Comparison of ENCODE assay signal across 18 cellular contexts in the genomic region with DNA sequence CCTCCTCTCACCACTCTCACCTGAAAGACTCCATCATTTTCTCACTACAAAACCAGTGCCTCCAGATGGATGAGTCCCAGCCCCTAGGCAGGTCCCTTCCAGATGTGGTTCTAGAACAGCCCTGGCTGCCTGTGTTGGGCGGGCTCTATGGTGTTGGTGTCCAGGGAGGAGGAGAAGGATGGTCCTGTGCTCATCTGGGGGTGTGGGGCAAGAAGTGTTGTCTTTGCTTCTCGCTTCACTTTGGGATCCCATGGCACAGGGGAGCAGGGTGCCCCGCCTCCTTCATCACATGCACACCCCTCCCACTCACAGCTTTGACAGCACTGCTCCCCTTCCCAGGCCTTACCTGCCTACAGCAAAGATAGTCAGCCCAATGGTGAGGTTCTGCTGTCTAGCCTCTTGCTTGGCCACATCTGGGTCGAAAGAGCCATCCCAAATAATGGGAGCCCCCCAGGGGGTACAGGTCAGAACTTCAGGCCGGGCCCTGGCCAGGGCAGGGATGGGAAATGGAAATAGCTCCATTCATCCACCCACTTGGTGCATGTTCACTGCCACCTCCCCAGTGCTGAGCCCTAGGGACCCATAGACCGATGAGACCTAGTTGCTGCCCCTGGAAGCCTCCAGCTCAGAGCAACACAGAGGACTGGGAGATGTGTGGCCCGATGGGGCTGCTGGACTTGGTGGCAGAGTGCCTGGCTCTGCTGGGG. TPM values are rescaled to one million over a fixed set of nuclear protein-coding genes. Genes with fewer than 3 reads are reported as not detected.
DNase-seq lines count a peak whose midpoint lies in the region; ATAC-seq and TF ChIP-seq lines count a peak whose summit lies in the region.
"Had no signal": no experiment of that assay in that cellular context is flagged by ENCODE, and none has a peak within 500 bp of the region (broad histone marks: within the 10 kb centered on the region; RNA-seq: fewer than 3 reads in every experiment).

No MANE protein-coding gene starts in this region.

- H3K4me1 ChIP-seq in left ventricle myocardium inferior (peaks cover 3% of the 10 kb centered on the region), osteoblast (ENCODE audit: insufficient read depth, low read length) (no peaks in the 10 kb centered on the region), aorta (ENCODE audit: control insufficient read depth in 1 of 2, insufficient read depth in 2 of 2, low read length in 2 of 2) (no peaks in the 10 kb centered on the region)

- H3K9me3 ChIP-seq in left ventricle myocardium inferior (replicated peaks) (no peaks in the 10 kb centered on the region), osteoblast (ENCODE audit: low read depth, low read length) (no peaks in the 10 kb centered on the region), aorta (ENCODE audit: control insufficient read depth, low read length) (no peaks in the 10 kb centered on the region)

- H3K27me3 Mint-ChIP-seq in endothelial cell (ENCODE audit: unreplicated experiment) (peaks cover 5% of the 10 kb centered on the region), immature natural killer cell (ENCODE audit: low read depth in 3 of 3) (peaks cover 3 to 6% (median 4%) of the 10 kb centered on the region in 3 donors)

- H3K36me3 ChIP-seq in left ventricle myocardium inferior (no peaks in the 10 kb centered on the region), osteoblast (ENCODE audit: insufficient read depth, low read length) (no peaks in the 10 kb centered on the region), aorta (ENCODE audit: control insufficient read depth in 1 of 2, insufficient read depth in 2 of 2, low read length in 1 of 2) (no peaks in the 10 kb centered on the region)

- H3K27ac Mint-ChIP-seq in endothelial cell (ENCODE audit: unreplicated experiment) (no peak overlapping the region), immature natural killer cell (peak overlapping the region in 1 of 6 donors; percentile 38)
- H3K27ac Mint-ChIP-seq: CD8-positive, alpha-beta T cell; GM23338 had no signal

- H3K36me3 Mint-ChIP-seq in endothelial cell (ENCODE audit: low read depth, unreplicated experiment) (peaks cover 4% of the 10 kb centered on the region), immature natural killer cell (peaks cover 0 to 4% (median 0%) of the 10 kb centered on the region in 3 donors)
- H3K36me3 Mint-ChIP-seq: CD14-positive monocyte; CD8-positive, alpha-beta T cell had no signal

- ATAC-seq in Right ventricle myocardium superior (ENCODE audit: poor library complexity) (peak; percentile 15), aorta (ENCODE audit: low FRiP score) (no peak), HG03135 (IDR thresholded peaks at IDR 0.05; ENCODE audit: unreplicated experiment) (no peak)
- ATAC-seq: CD8-positive, alpha-beta T cell; GM23338 had no signal

- H3K9me3 Mint-ChIP-seq in endothelial cell (ENCODE audit: unreplicated experiment) (no peaks in the 10 kb centered on the region), immature natural killer cell (no peaks in the 10 kb centered on the region)
- H3K9me3 Mint-ChIP-seq: CD8-positive, alpha-beta T cell had no signal

- no peak for TF ChIP-seq CTCF in left ventricle myocardium inferior (IDR thresholded peaks at IDR 0.05; ENCODE audit: borderline replicate concordance)
- no peak for TF ChIP-seq CTCF in endothelial cell (IDR thresholded peaks at IDR 0.05; ENCODE audit: unreplicated experiment)
- TF ChIP-seq CTCF in osteoblast (IDR thresholded peaks at IDR 0.05; ENCODE audit: extremely low read depth, low read depth, low read length): no peak

- no peaks in the 10 kb centered on the region for H4K20me1 ChIP-seq in osteoblast (ENCODE audit: insufficient read depth, low read length)

- peak overlapping the region; percentile 49 for H3K4me3 Mint-ChIP-seq in endothelial cell (ENCODE audit: unreplicated experiment)
- no peak overlapping the region for H3K4me3 Mint-ChIP-seq in immature natural killer cell
- H3K4me3 Mint-ChIP-seq: CD14-positive monocyte; CD8-positive, alpha-beta T cell; GM23338 had no signal

- H3K4me2 ChIP-seq in osteoblast (ENCODE audit: insufficient read depth, low read length): no peak overlapping the region
- H3K4me2 ChIP-seq: GM23338 had no signal

- DNase-seq in Right ventricle myocardium superior: peak; percentile 24
- DNase-seq in left ventricle myocardium inferior: no peak
- no peak for DNase-seq in endothelial cell (ENCODE audit: low spot score)
- peak; percentile 66 for DNase-seq in osteoblast (ENCODE audit: insufficient read length, low spot score, missing footprints)
- DNase-seq in aorta: peak; percentile 23 to 45
- no peak for DNase-seq in Kasumi-1 (lab: John Stamatoyannopoulos, UW)
- DNase-seq in immature natural killer cell: no peak
- DNase-seq: CD8-positive, alpha-beta T cell; COR-L47; DMS153; EL; H7 had no signal

- no peak overlapping the region for H2AFZ ChIP-seq in osteoblast (ENCODE audit: low read length)
- H2AFZ ChIP-seq: GM23338 had no signal

- H3K79me2 ChIP-seq in osteoblast (ENCODE audit: insufficient read depth, low read length): no peaks in the 10 kb centered on the region

- H3K4me1 Mint-ChIP-seq in endothelial cell (ENCODE audit: unreplicated experiment): no peaks in the 10 kb centered on the region
- H3K4me1 Mint-ChIP-seq in immature natural killer cell: no peaks in the 10 kb centered on the region
- H3K4me1 Mint-ChIP-seq: GM23338 had no signal

- intact Hi-C loops in Right ventricle myocardium superior (cut with DNase I): no loop called here
- intact Hi-C loops in left ventricle myocardium inferior (cut with micrococcal nuclease): no loop called here
- intact Hi-C loops in aorta (cut with DNase I): no loop called here

- peaks cover 3% of the 10 kb centered on the region for H3K27me3 ChIP-seq in left ventricle myocardium inferior (ENCODE audit: low read depth)
- peaks cover 2% of the 10 kb centered on the region for H3K27me3 ChIP-seq in osteoblast (ENCODE audit: insufficient read depth, low read length)
- no peaks in the 10 kb centered on the region for H3K27me3 ChIP-seq in aorta (ENCODE audit: control insufficient read depth in 1 of 2, insufficient read depth in 2 of 2, low read length in 1 of 2)

- no peak overlapping the region for H3K4me3 ChIP-seq in left ventricle myocardium inferior
- no peak overlapping the region for H3K4me3 ChIP-seq in osteoblast (ENCODE audit: insufficient read depth, low read length)
- H3K4me3 ChIP-seq in aorta (ENCODE audit: low read length in 2 of 2): no peak overlapping the region
- H3K4me3 ChIP-seq: GM23338 had no signal

- H3K27ac ChIP-seq in left ventricle myocardium inferior (replicated peaks) (no peak overlapping the region), osteoblast (ENCODE audit: low read depth, low read length) (no peak overlapping the region), aorta (ENCODE audit: low read depth in 1 of 2, low read length in 2 of 2) (no peak overlapping the region)
- H3K27ac ChIP-seq: 22Rv1, HL-60 had no signal

- WGBS in aorta, 2 donors: 91% methylated on average over 7 of the region's 7 CpGs

RNA-seq across cellular contexts. Expression of gene A3GALT2, which starts 9.0 kb away (rescaled TPM):
- total RNA-seq in Right ventricle myocardium superior: not detected
- total RNA-seq in left ventricle myocardium inferior: not detected
- total RNA-seq in endothelial cell (ENCODE audit: unreplicated experiment): not detected
- total RNA-seq in osteoblast: under 0.01 TPM in 1 of 2 replicates, not detected in the other
- total RNA-seq in aorta: under 1 TPM; 0.36 to 0.81 TPM
- polyA plus RNA-seq in aorta: not detected
- not detected for polyA plus RNA-seq in immature natural killer cell
- total RNA-seq: CD8-positive, alpha-beta T cell; GM23338; H7 had no signal
- polyA plus RNA-seq: BJ, CD14-positive monocyte, GM23338 had no signal

RNA-seq across cellular contexts. Expression of gene ZNF362, which starts 55.6 kb away (rescaled TPM):
- total RNA-seq in Right ventricle myocardium superior: 30.1 TPM
- 32.4 TPM for total RNA-seq in left ventricle myocardium inferior
- total RNA-seq in endothelial cell (ENCODE audit: unreplicated experiment): 70.0 TPM
- 13.4 and 18.9 TPM in 2 replicates for total RNA-seq in osteoblast
- total RNA-seq in aorta: 10 to 100 TPM; 36.2 to 44.0 TPM
- polyA plus RNA-seq in aorta: 10 to 100 TPM; 12.4 to 26.1 TPM
- polyA plus RNA-seq in immature natural killer cell: 10 to 100 TPM in 2 of 3 donors, 1 to 10 TPM in 1; 5.5 to 37.9 (median 16.2) TPM

Comparison
In these comparisons a context has a peak if more than half of its experiments do, and no peak if none do; other contexts are left out.
1. DNase-seq: peak in Right ventricle myocardium superior (single experiment), osteoblast (single experiment) and aorta (2 of 2); none in left ventricle myocardium inferior (single experiment), endothelial cell (single experiment), Kasumi-1 (0 of 2) and immature natural killer cell (0 of 3).